In genomic region chr17:79353548-79353947, GRCh38 we compare ENCODE assay signal across 27 cellular contexts.
DNase-seq lines count a peak whose midpoint lies in the region; ATAC-seq, FAIRE-seq and TF ChIP-seq lines count a peak whose summit lies in the region.
"Had no signal": no experiment of that assay in that cellular context is flagged by ENCODE, and none has a peak within 500 bp of the region (broad histone marks: within the 10 kb centered on the region; RNA-seq: fewer than 3 reads in every experiment).

No MANE protein-coding gene starts in this region.

- no peak for TF ChIP-seq EP300 in A549 (IDR thresholded peaks at IDR 0.05)

- no peak overlapping the region for H3K4me3 ChIP-seq in left ventricle myocardium inferior
- no peak overlapping the region for H3K4me3 ChIP-seq in A549
- H3K4me3 ChIP-seq in thyroid gland (replicated peaks in 1 of 3): no peak overlapping the region
- H3K4me3 ChIP-seq: BLaER1 treated with 17β-estradiol and CSF1 and Interleukin-3, amounts not matched to agents 10 nM and 100 nM; GM23338; HAP-1 had no signal

- H3K27me3 ChIP-seq in left ventricle myocardium inferior (ENCODE audit: low read depth): peaks cover 99% of the 10 kb centered on the region
- no peaks in the 10 kb centered on the region for H3K27me3 ChIP-seq in thyroid gland
- H3K27me3 ChIP-seq: BLaER1 treated with 17β-estradiol and CSF1 and Interleukin-3, amounts not matched to agents 10 nM and 100 nM had no signal

- no peak for TF ChIP-seq RAD21 in A549 (conservative IDR thresholded peaks at IDR 0.05 in 1 of 2, IDR thresholded peaks at IDR 0.05 in 1 of 2)

- H3K36me3 Mint-ChIP-seq in glutamatergic neuron (ENCODE audit: unreplicated experiment): peaks cover 18% of the 10 kb centered on the region
- H3K36me3 Mint-ChIP-seq: CD14-positive monocyte had no signal

- ATAC-seq in Right ventricle myocardium superior (ENCODE audit: poor library complexity) (no peak), A549 (no peak)
- ATAC-seq: GM23338 had no signal

- H3K4me1 Mint-ChIP-seq in glutamatergic neuron (ENCODE audit: low read depth, unreplicated experiment): peaks cover 13% of the 10 kb centered on the region
- H3K4me1 Mint-ChIP-seq: CD14-positive monocyte; CD8-positive, alpha-beta memory T cell; GM23338 had no signal

- no peak overlapping the region for H3K4me3 Mint-ChIP-seq in glutamatergic neuron (ENCODE audit: unreplicated experiment)
- H3K4me3 Mint-ChIP-seq: CD14-positive monocyte; CD4-positive, alpha-beta T cell; CD8-positive, alpha-beta memory T cell; GM23338; HFFc6 had no signal

- DNase-seq in Right ventricle myocardium superior (peak; percentile 26), left ventricle myocardium inferior (no peak), A549 (ENCODE audit: low read depth in 1 of 2, low spot score in 1 of 2) (no peak), glutamatergic neuron (no peak), thyroid gland (peak; percentile 13 to 29), HPDE6-E6E7 (ENCODE audit: extremely low spot score) (no peak), GOT3 (lab: John Stamatoyannopoulos, UW) (no peak)
- DNase-seq: ACHN; AML-193; BE2C; CD4-positive, alpha-beta T cell; DMS 273 treated with DMSO at 0.1 percent for 48 hours; DMS53; DMS79 treated with DMSO at 0.1 percent for 48 hours; GF-D8; HFFc6 had no signal

- no peaks in the 10 kb centered on the region for H3K9me3 ChIP-seq in left ventricle myocardium inferior (replicated peaks)
- 0 out of 3 replicates have a peak, but pooled peaks cover 2% of the 10 kb centered on the region for H3K9me3 ChIP-seq in A549
- no peaks in the 10 kb centered on the region for H3K9me3 ChIP-seq in thyroid gland
- H3K9me3 ChIP-seq: BE2C, HAP-1 had no signal

- peak overlapping the region; percentile 33 for H3K27ac Mint-ChIP-seq in glutamatergic neuron (ENCODE audit: unreplicated experiment)
- H3K27ac Mint-ChIP-seq: CD4-positive, alpha-beta T cell; GM23338; HFFc6 had no signal

- CTCF ChIA-PET in A549 (lab: Yijun Ruan, JAX): interaction anchor here (0.6 to 1.7 kb wide), 4 partner anchors 9 to 294 kb away, joined by 3 to 4 read pairs (median 4); no protein-coding TSS in a partner anchor

- POLR2A ChIA-PET in A549 (lab: Yijun Ruan, JAX): no interaction called here

- no peak for FAIRE-seq in A549 (lab: Jason Lieb, UNC)
- FAIRE-seq: A204.1, D721Med, GM12891, GM18507, H54 had no signal

- WGBS in A549 (ENCODE audit: missing lambda C conversion rate): 45% methylated on average over 14 of the region's 14 CpGs
- WGBS in thyroid gland, 2 donors: 69 to 70% methylated on average over 14 of the region's 14 CpGs

- intact Hi-C loops in Right ventricle myocardium superior (cut with DNase I) (no loop called here), left ventricle myocardium inferior (cut with micrococcal nuclease) (no loop called here), thyroid gland (cut with DNase I) (no loop called here)

- peaks cover 30% of the 10 kb centered on the region for H3K9me3 Mint-ChIP-seq in glutamatergic neuron (ENCODE audit: unreplicated experiment)
- H3K9me3 Mint-ChIP-seq: CD4-positive, alpha-beta T cell; HFFc6 had no signal

- no peak overlapping the region for H3K4me2 ChIP-seq in A549
- H3K4me2 ChIP-seq: BLaER1 treated with 17β-estradiol and CSF1 and Interleukin-3, amounts not matched to agents 10 nM and 100 nM; GM23338 had no signal

- H3K36me3 ChIP-seq in left ventricle myocardium inferior (no peaks in the 10 kb centered on the region), thyroid gland (no peaks in the 10 kb centered on the region)
- H3K36me3 ChIP-seq: BE2C, HAP-1 had no signal

- H3K27ac ChIP-seq in left ventricle myocardium inferior (replicated peaks): no peak overlapping the region
- H3K27ac ChIP-seq in A549: no peak overlapping the region
- H3K27ac ChIP-seq in thyroid gland: no peak overlapping the region
- H3K27ac ChIP-seq: 22Rv1; BLaER1 treated with 17β-estradiol and CSF1 and Interleukin-3, amounts not matched to agents 10 nM and 100 nM had no signal

- peaks cover 24% of the 10 kb centered on the region for H3K27me3 Mint-ChIP-seq in glutamatergic neuron (ENCODE audit: unreplicated experiment)

- TF ChIP-seq POLR2A in A549 (IDR thresholded peaks at IDR 0.05; ENCODE audit: low read length): no peak
- TF ChIP-seq POLR2A in thyroid gland (IDR thresholded peaks at IDR 0.05): no peak

- H3K4me1 ChIP-seq in left ventricle myocardium inferior (no peaks in the 10 kb centered on the region), A549 (no peaks in the 10 kb centered on the region), thyroid gland (peaks cover 29% of the 10 kb centered on the region in 2 donors)
- H3K4me1 ChIP-seq: BE2C; BLaER1 treated with 17β-estradiol and CSF1 and Interleukin-3, amounts not matched to agents 10 nM and 100 nM; HAP-1 had no signal

- TF ChIP-seq CTCF in left ventricle myocardium inferior (IDR thresholded peaks at IDR 0.05; ENCODE audit: borderline replicate concordance) (no peak), A549 (IDR thresholded peaks at IDR 0.05) (no peak), glutamatergic neuron (IDR thresholded peaks at IDR 0.05; ENCODE audit: partially characterized antibody, unreplicated experiment) (no peak), thyroid gland (IDR thresholded peaks at IDR 0.05) (no peak)

TF ChIP-seq in A549, 52 proteins besides CTCF, POLR2A, EP300 and RAD21:
- no peak for TF ChIP-seq ZNF302 (CRISPR knock-in tag; IDR thresholded peaks at IDR 0.05)
- TF ChIP-seq USF2 (IDR thresholded peaks at IDR 0.05): 0 out of 2 replicates have a peak, but pooled peaks have one; percentile 39

Comparison
In these comparisons a context has a peak if more than half of its experiments do, and no peak if none do; other contexts are left out.
1. DNase-seq: peak in Right ventricle myocardium superior (single experiment) and thyroid gland (2 of 2); none in left ventricle myocardium inferior (single experiment), A549 (0 of 2), glutamatergic neuron (single experiment), HPDE6-E6E7 (single experiment) and GOT3 (single experiment).